Comparison of ENCODE assay signal across 1 cellular context in genomic region chr20:36572701-36573102, GRCh38.
TF ChIP-seq lines count a peak whose summit lies in the region.

No MANE protein-coding gene starts in this region.

TF ChIP-seq in HepG2, 621 proteins besides CTCF, POLR2A, EP300 and RAD21 (continued from another document and continues in another):
- TF ChIP-seq, protein P1, sequence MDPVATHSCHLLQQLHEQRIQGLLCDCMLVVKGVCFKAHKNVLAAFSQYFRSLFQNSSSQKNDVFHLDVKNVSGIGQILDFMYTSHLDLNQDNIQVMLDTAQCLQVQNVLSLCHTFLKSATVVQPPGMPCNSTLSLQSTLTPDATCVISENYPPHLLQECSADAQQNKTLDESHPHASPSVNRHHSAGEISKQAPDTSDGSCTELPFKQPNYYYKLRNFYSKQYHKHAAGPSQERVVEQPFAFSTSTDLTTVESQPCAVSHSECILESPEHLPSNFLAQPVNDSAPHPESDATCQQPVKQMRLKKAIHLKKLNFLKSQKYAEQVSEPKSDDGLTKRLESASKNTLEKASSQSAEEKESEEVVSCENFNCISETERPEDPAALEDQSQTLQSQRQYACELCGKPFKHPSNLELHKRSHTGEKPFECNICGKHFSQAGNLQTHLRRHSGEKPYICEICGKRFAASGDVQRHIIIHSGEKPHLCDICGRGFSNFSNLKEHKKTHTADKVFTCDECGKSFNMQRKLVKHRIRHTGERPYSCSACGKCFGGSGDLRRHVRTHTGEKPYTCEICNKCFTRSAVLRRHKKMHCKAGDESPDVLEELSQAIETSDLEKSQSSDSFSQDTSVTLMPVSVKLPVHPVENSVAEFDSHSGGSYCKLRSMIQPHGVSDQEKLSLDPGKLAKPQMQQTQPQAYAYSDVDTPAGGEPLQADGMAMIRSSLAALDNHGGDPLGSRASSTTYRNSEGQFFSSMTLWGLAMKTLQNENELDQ (CRISPR knock-in tag; IDR thresholded peaks at IDR 0.05; ENCODE audit: borderline replicate concordance), result no peak
- TF ChIP-seq ZNF251 (CRISPR knock-in tag; IDR thresholded peaks at IDR 0.05) (no peak), ZNF646 (CRISPR knock-in tag; IDR thresholded peaks at IDR 0.05) (peak; percentile 48; the same call in 1 of the 2 replicates), NKX3-1 (CRISPR knock-in tag; IDR thresholded peaks at IDR 0.05) (no peak), KLF6 (CRISPR knock-in tag; IDR thresholded peaks at IDR 0.05) (no peak), ZNF75D (CRISPR knock-in tag; IDR thresholded peaks at IDR 0.05; ENCODE audit: borderline replicate concordance) (no peak), ISL2 (CRISPR knock-in tag; IDR thresholded peaks at IDR 0.05) (no peak), GATAD1 (CRISPR knock-in tag; IDR thresholded peaks at IDR 0.05) (no peak), ZNF672 (CRISPR knock-in tag; IDR thresholded peaks at IDR 0.05) (no peak), SNAPC4 (CRISPR knock-in tag; IDR thresholded peaks at IDR 0.05) (no peak), TP53 (CRISPR knock-in tag; conservative IDR thresholded peaks at IDR 0.05) (no peak), GLMP (CRISPR knock-in tag; IDR thresholded peaks at IDR 0.05; ENCODE audit: borderline replicate concordance) (peak; percentile 32; the same call in 1 of the 2 replicates), AGO2 (optimal IDR thresholded peaks at IDR 0.05; ENCODE audit: low read depth, low read length) (no peak), SMAD3 (CRISPR knock-in tag; IDR thresholded peaks at IDR 0.05) (no peak), ZNF446 (CRISPR knock-in tag; IDR thresholded peaks at IDR 0.05) (peak; percentile 72; the same call in 1 of the 2 replicates), NFKBIZ (CRISPR knock-in tag; IDR thresholded peaks at IDR 0.05) (no peak), ZNF33B (CRISPR knock-in tag; IDR thresholded peaks at IDR 0.05) (no peak; the same call in 1 of the 2 replicates), CEBPB (IDR thresholded peaks at IDR 0.05; ENCODE audit: borderline replicate concordance, low read depth, low read length) (no peak), ZFP36 (IDR thresholded peaks at IDR 0.05; ENCODE audit: borderline replicate concordance, low read depth, low read length, partially characterized antibody) (no peak), ETV6 (CRISPR knock-in tag; conservative IDR thresholded peaks at IDR 0.05) (no peak), TAF1 (CRISPR knock-in tag; IDR thresholded peaks at IDR 0.05) (no peak), RXRA (CRISPR knock-in tag; IDR thresholded peaks at IDR 0.05) (no peak), FOXK2 (IDR thresholded peaks at IDR 0.05) (no peak), REST (IDR thresholded peaks at IDR 0.05; ENCODE audit: borderline replicate concordance in 1 of 2, low read depth in 1 of 2, low read length in 2 of 2) (no peak), SETDB1 (CRISPR knock-in tag; IDR thresholded peaks at IDR 0.05; ENCODE audit: borderline replicate concordance) (no peak), ZNF790 (CRISPR knock-in tag; IDR thresholded peaks at IDR 0.05; ENCODE audit: borderline replicate concordance) (peak; percentile 64; the same call in 1 of the 2 replicates)
- TF ChIP-seq, protein P2, sequence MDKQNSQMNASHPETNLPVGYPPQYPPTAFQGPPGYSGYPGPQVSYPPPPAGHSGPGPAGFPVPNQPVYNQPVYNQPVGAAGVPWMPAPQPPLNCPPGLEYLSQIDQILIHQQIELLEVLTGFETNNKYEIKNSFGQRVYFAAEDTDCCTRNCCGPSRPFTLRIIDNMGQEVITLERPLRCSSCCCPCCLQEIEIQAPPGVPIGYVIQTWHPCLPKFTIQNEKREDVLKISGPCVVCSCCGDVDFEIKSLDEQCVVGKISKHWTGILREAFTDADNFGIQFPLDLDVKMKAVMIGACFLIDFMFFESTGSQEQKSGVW (CRISPR knock-in tag; IDR thresholded peaks at IDR 0.05; ENCODE audit: borderline replicate concordance), result 0 out of 2 replicates have a peak, but pooled peaks have one; percentile 88
- TF ChIP-seq, protein P3, sequence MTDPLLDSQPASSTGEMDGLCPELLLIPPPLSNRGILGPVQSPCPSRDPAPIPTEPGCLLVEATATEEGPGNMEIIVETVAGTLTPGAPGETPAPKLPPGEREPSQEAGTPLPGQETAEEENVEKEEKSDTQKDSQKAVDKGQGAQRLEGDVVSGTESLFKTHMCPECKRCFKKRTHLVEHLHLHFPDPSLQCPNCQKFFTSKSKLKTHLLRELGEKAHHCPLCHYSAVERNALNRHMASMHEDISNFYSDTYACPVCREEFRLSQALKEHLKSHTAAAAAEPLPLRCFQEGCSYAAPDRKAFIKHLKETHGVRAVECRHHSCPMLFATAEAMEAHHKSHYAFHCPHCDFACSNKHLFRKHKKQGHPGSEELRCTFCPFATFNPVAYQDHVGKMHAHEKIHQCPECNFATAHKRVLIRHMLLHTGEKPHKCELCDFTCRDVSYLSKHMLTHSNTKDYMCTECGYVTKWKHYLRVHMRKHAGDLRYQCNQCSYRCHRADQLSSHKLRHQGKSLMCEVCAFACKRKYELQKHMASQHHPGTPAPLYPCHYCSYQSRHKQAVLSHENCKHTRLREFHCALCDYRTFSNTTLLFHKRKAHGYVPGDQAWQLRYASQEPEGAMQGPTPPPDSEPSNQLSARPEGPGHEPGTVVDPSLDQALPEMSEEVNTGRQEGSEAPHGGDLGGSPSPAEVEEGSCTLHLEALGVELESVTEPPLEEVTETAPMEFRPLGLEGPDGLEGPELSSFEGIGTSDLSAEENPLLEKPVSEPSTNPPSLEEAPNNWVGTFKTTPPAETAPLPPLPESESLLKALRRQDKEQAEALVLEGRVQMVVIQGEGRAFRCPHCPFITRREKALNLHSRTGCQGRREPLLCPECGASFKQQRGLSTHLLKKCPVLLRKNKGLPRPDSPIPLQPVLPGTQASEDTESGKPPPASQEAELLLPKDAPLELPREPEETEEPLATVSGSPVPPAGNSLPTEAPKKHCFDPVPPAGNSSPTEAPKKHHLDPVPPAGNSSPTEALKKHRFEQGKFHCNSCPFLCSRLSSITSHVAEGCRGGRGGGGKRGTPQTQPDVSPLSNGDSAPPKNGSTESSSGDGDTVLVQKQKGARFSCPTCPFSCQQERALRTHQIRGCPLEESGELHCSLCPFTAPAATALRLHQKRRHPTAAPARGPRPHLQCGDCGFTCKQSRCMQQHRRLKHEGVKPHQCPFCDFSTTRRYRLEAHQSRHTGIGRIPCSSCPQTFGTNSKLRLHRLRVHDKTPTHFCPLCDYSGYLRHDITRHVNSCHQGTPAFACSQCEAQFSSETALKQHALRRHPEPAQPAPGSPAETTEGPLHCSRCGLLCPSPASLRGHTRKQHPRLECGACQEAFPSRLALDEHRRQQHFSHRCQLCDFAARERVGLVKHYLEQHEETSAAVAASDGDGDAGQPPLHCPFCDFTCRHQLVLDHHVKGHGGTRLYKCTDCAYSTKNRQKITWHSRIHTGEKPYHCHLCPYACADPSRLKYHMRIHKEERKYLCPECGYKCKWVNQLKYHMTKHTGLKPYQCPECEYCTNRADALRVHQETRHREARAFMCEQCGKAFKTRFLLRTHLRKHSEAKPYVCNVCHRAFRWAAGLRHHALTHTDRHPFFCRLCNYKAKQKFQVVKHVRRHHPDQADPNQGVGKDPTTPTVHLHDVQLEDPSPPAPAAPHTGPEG (CRISPR knock-in tag; IDR thresholded peaks at IDR 0.05), result no peak
